Comparison of ENCODE assay signal across 1 cellular context in genomic region chr4:121765941-121766538, GRCh38.
TF ChIP-seq lines count a peak whose summit lies in the region.

No MANE protein-coding gene starts in this region.

TF ChIP-seq in H1, 55 proteins besides CTCF, POLR2A, EP300 and RAD21:
- TF ChIP-seq, protein P1, sequence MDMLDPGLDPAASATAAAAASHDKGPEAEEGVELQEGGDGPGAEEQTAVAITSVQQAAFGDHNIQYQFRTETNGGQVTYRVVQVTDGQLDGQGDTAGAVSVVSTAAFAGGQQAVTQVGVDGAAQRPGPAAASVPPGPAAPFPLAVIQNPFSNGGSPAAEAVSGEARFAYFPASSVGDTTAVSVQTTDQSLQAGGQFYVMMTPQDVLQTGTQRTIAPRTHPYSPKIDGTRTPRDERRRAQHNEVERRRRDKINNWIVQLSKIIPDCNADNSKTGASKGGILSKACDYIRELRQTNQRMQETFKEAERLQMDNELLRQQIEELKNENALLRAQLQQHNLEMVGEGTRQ (IDR thresholded peaks at IDR 0.05; ENCODE audit: low read length), result 0 out of 2 replicates have a peak, but pooled peaks have one; percentile 25
- TF ChIP-seq ZNF274 (IDR thresholded peaks at IDR 0.05; ENCODE audit: borderline replicate concordance, extremely low read depth, low read length) (no peak), CREB1 (IDR thresholded peaks at IDR 0.05) (no peak)
